Comparison of ENCODE assay signal across 21 cellular contexts in the genomic region with DNA sequence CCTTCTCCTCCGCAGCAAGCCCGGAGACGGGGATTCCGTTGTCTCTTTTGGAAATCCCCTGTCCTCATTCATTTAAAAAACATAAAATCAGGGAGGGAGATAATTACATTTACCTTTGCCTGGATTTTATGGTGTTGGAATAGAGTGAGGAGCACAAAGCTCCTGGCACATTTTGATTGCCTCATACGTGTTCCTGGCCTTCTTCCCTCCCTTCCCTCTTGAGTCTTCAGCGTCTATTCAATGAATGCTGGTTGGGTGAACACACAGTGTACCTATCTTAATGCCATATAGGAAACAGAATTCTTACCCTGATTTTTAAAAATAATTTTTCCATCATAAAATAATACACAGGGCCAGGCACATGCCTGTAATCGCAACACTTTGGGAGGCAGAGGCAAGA.
"Had no signal": no experiment of that assay in that cellular context is flagged by ENCODE, and none has a peak within 500 bp of the region (broad histone marks: within the 10 kb centered on the region; RNA-seq: fewer than 3 reads in every experiment).

No MANE protein-coding gene starts in this region.

- H3K36me3 Mint-ChIP-seq: natural killer cell had no signal

- H3K4me3 ChIP-seq: left lung, lower lobe of right lung, right lobe of liver, testis, transverse colon had no signal

- ATAC-seq: left lung, lower lobe of right lung had no signal

- H3K9me3 Mint-ChIP-seq: activated naive CD8-positive, alpha-beta T cell treated with anti-CD3 and anti-CD28 coated beads, Interleukin-2, amount 10 ng/mL, durations not matched to agents 7 days and 5 days; central memory CD8-positive, alpha-beta T cell; dendritic cell treated with granulocyte-macrophage colony-stimulating factor and Interleukin-4, amounts not matched to agents 40 ng/mL and 50 ng/mL, for 4 days; natural killer cell had no signal

- DNase-seq: activated CD4-positive, alpha-beta T cell treated with anti-CD3 and anti-CD28 coated beads for 4 hours; activated CD4-positive, alpha-beta T cell treated with anti-CD3 and anti-CD28 coated beads, Interleukin-2, amount 50 U/mL, for 4 hours; activated CD8-positive, alpha-beta memory T cell treated with anti-CD3 and anti-CD28 coated beads for 24 hours; activated effector memory CD4-positive, alpha-beta T cell treated with Interleukin-2 at 50 U/mL for 16 hours; activated naive CD4-positive, alpha-beta T cell treated with Interleukin-2 at 50 U/mL for 16 hours; activated naive CD8-positive, alpha-beta T cell treated with anti-CD3 and anti-CD28 coated beads, Interleukin-2, amount 10 ng/mL, durations not matched to agents 7 days and 5 days; effector CD4-positive, alpha-beta T cell; glutamatergic neuron; left lung; lower lobe of right lung; natural killer cell; right lobe of liver; stimulated activated CD4-positive, alpha-beta T cell treated with anti-CD3 and anti-CD28 coated beads, Interleukin-2, amount 100 ng/mL, for 48 hours; stimulated activated naive CD4-positive, alpha-beta T cell treated with Interleukin-2 at 50 U/mL for 16 hours; T-helper 9 cell; testis; transverse colon; uterus had no signal

- H3K4me3 Mint-ChIP-seq: central memory CD8-positive, alpha-beta T cell; dendritic cell treated with granulocyte-macrophage colony-stimulating factor and Interleukin-4, amounts not matched to agents 40 ng/mL and 50 ng/mL, for 4 days; natural killer cell had no signal

- H3K27me3 ChIP-seq: left lung, right lobe of liver, testis, transverse colon, uterus had no signal

- H3K9me3 ChIP-seq: left lung, lower lobe of right lung, right lobe of liver, testis, transverse colon, uterus had no signal

- H3K36me3 ChIP-seq: left lung, lower lobe of right lung, right lobe of liver, transverse colon, uterus had no signal

- H3K27ac Mint-ChIP-seq: activated naive CD8-positive, alpha-beta T cell treated with anti-CD3 and anti-CD28 coated beads, Interleukin-2, amount 10 ng/mL, durations not matched to agents 7 days and 5 days; dendritic cell treated with granulocyte-macrophage colony-stimulating factor and Interleukin-4, amounts not matched to agents 40 ng/mL and 50 ng/mL, for 4 days; natural killer cell had no signal

- H3K27ac ChIP-seq: left lung, lower lobe of right lung, right lobe of liver, testis, transverse colon, VCaP had no signal

- H3K4me1 ChIP-seq: left lung, right lobe of liver, testis, uterus had no signal
